Comparison of ENCODE assay signal across 11 cellular contexts in the genomic region with DNA sequence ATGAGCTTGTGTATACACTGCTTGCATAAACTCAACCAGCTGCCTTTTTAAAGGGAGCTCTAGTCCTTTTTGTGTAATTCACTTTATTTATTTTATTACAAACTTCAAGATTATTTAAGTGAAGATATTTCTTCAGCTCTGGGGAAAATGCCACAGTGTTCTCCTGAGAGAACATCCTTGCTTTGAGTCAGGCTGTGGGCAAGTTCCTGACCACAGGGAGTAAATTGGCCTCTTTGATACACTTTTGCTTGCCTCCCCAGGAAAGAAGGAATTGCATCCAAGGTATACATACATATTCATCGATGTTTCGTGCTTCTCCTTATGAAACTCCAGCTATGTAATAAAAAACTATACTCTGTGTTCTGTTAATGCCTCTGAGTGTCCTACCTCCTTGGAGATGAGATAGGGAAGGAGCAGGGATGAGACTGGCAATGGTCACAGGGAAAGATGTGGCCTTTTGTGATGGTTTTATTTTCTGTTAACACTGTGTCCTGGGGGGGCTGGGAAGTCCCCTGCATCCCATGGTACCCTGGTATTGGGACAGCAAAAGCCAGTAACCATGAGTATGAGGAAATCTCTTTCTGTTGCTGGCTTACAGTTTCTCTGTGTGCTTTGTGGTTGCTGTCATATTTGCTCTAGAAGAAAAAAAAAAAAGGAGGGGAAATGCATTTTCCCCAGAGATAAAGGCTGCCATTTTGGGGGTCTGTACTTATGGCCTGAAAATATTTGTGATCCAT. TPM values are rescaled to one million over a fixed set of nuclear protein-coding genes. Genes with fewer than 3 reads are reported as not detected.
DNase-seq lines count a peak whose midpoint lies in the region; ATAC-seq and TF ChIP-seq lines count a peak whose summit lies in the region.
"Had no signal": no experiment of that assay in that cellular context is flagged by ENCODE, and none has a peak within 500 bp of the region (broad histone marks: within the 10 kb centered on the region; RNA-seq: fewer than 3 reads in every experiment).

No MANE protein-coding gene starts in this region.

- peaks cover 0 to 10% (median 2%) of the 10 kb centered on the region in 7 donors for H3K9me3 Mint-ChIP-seq in CD4-positive, CD25-positive, alpha-beta regulatory T cell
- H3K9me3 Mint-ChIP-seq in activated CD4-positive, alpha-beta memory T cell treated with anti-CD3 and anti-CD28 coated beads, Interleukin-2, amount 10 ng/mL, durations not matched to agents 7 days and 5 days = peaks cover 6% of the 10 kb centered on the region

- POLR2A ChIA-PET in activated CD4-positive, alpha-beta memory T cell treated with anti-CD3 and anti-CD28 coated beads, Interleukin-2, amount 10 ng/mL, durations not matched to agents 7 days and 5 days (lab: Charles Lee) = interaction anchor here (0.8 to 4.9 kb wide), 6 partner anchors 9 to 57 kb away, joined by 3 to 42 read pairs (median 4); a partner anchor contains a TSS

- peak overlapping the region; percentile 97 for H3K27ac ChIP-seq in CD4-positive, CD25-positive, alpha-beta regulatory T cell (ENCODE audit: insufficient read depth, low read length, poor library complexity, severe bottlenecking)
- H3K27ac ChIP-seq in KOPT-K1 (ENCODE audit: low read depth, low read length, poor library complexity, severe bottlenecking) (peak overlapping the region; percentile 92), right lobe of liver (no peak overlapping the region)

- peaks cover 63% of the 10 kb centered on the region for H3K4me1 ChIP-seq in CD4-positive, CD25-positive, alpha-beta regulatory T cell (ENCODE audit: control insufficient read depth, insufficient read depth, low read length, poor library complexity, severe bottlenecking)
- no peaks in the 10 kb centered on the region for H3K4me1 ChIP-seq in right lobe of liver

- no peaks in the 10 kb centered on the region for H3K9me3 ChIP-seq in CD4-positive, CD25-positive, alpha-beta regulatory T cell (ENCODE audit: control insufficient read depth in 2 of 2, low read length in 2 of 2)
- H3K9me3 ChIP-seq in KOPT-K1 (ENCODE audit: insufficient read depth, low read length, poor library complexity, severe bottlenecking) (peaks cover 6% of the 10 kb centered on the region), right lobe of liver (no peaks in the 10 kb centered on the region)

- TF ChIP-seq CTCF in right lobe of liver (IDR thresholded peaks at IDR 0.05) = no peak

- peak in 1 of 3 donors; percentile 40 for DNase-seq in CD4-positive, CD25-positive, alpha-beta regulatory T cell
- DNase-seq in activated CD4-positive, alpha-beta memory T cell treated with anti-CD3 and anti-CD28 coated beads, Interleukin-2, amount 10 ng/mL, durations not matched to agents 7 days and 5 days = no peak
- DNase-seq in right lobe of liver (no peak), NCI-H524 (lab: John Stamatoyannopoulos, UW) (no peak), retina (no peak)
- DNase-seq: erythroblast, NCI-H1048 had no signal

- H3K4me3 Mint-ChIP-seq in CD4-positive, CD25-positive, alpha-beta regulatory T cell = peak overlapping the region; percentile 50 to 73 (median 56)
- no peak overlapping the region for H3K4me3 Mint-ChIP-seq in activated CD4-positive, alpha-beta memory T cell treated with anti-CD3 and anti-CD28 coated beads, Interleukin-2, amount 10 ng/mL, durations not matched to agents 7 days and 5 days

- no peak for TF ChIP-seq POLR2A in right lobe of liver (IDR thresholded peaks at IDR 0.05)
- TF ChIP-seq POLR2A in GM18505 (IDR thresholded peaks at IDR 0.05; ENCODE audit: borderline replicate concordance, extremely low read depth, insufficient read depth, insufficient read length) = no peak

- peak overlapping the region; percentile 21 for H3K4me3 ChIP-seq in CD4-positive, CD25-positive, alpha-beta regulatory T cell (ENCODE audit: low read depth, low read length)
- no peak overlapping the region for H3K4me3 ChIP-seq in right lobe of liver

- intact Hi-C loops in right lobe of liver (cut with DNase I) = no loop called here

- H3K27me3 Mint-ChIP-seq in CD4-positive, CD25-positive, alpha-beta regulatory T cell = peaks cover 19% of the 10 kb centered on the region
- no peaks in the 10 kb centered on the region for H3K27me3 Mint-ChIP-seq in activated CD4-positive, alpha-beta memory T cell treated with anti-CD3 and anti-CD28 coated beads, Interleukin-2, amount 10 ng/mL, durations not matched to agents 7 days and 5 days

- peak overlapping the region; percentile 76 to 92 (median 82) for H3K27ac Mint-ChIP-seq in CD4-positive, CD25-positive, alpha-beta regulatory T cell
- peak overlapping the region; percentile 63 for H3K27ac Mint-ChIP-seq in activated CD4-positive, alpha-beta memory T cell treated with anti-CD3 and anti-CD28 coated beads, Interleukin-2, amount 10 ng/mL, durations not matched to agents 7 days and 5 days

- CTCF ChIA-PET in activated CD4-positive, alpha-beta memory T cell treated with anti-CD3 and anti-CD28 coated beads, Interleukin-2, amount 10 ng/mL, durations not matched to agents 7 days and 5 days (lab: Charles Lee) = interaction anchor here (0.9 to 5.4 kb wide), 6 partner anchors 9 to 174 kb away, joined by 3 to 68 read pairs (median 4); a partner anchor contains a TSS

- H3K27me3 ChIP-seq in CD4-positive, CD25-positive, alpha-beta regulatory T cell (ENCODE audit: control insufficient read depth, insufficient read depth, low read length) = no peaks in the 10 kb centered on the region
- no peaks in the 10 kb centered on the region for H3K27me3 ChIP-seq in right lobe of liver

- H3K36me3 ChIP-seq in CD4-positive, CD25-positive, alpha-beta regulatory T cell (ENCODE audit: control insufficient read depth, insufficient read depth, low read length) = peaks cover 55% of the 10 kb centered on the region
- H3K36me3 ChIP-seq in KOPT-K1 (ENCODE audit: insufficient read depth, low read length) (peaks cover 64% of the 10 kb centered on the region), right lobe of liver (peaks cover 13 to 52% (median 32%) of the 10 kb centered on the region in 4 donors)

- H3K36me3 Mint-ChIP-seq in CD4-positive, CD25-positive, alpha-beta regulatory T cell = peaks cover 47% of the 10 kb centered on the region
- peaks cover 80% of the 10 kb centered on the region for H3K36me3 Mint-ChIP-seq in activated CD4-positive, alpha-beta memory T cell treated with anti-CD3 and anti-CD28 coated beads, Interleukin-2, amount 10 ng/mL, durations not matched to agents 7 days and 5 days (ENCODE audit: low read depth)

- ATAC-seq in CD4-positive, CD25-positive, alpha-beta regulatory T cell (ENCODE audit: low read depth in 2 of 2) = peak in 1 of 2 donors; percentile 21
- ATAC-seq in right lobe of liver = peak in 3 of 4 donors; percentile 31 to 35 (median 33)
- ATAC-seq in GM19328 (IDR thresholded peaks at IDR 0.05; ENCODE audit: unreplicated experiment) = no peak
- ATAC-seq in GM18505 (IDR thresholded peaks at IDR 0.05; ENCODE audit: unreplicated experiment) = no peak
- ATAC-seq: Right ventricle myocardium inferior had no signal

- 77% methylated on average over 2 of the region's 2 CpGs for WGBS in right lobe of liver (ENCODE audit: insufficient coverage, low coverage, low lambda C conversion rate, missing lambda C conversion rate)

- peaks cover 25 to 83% (median 56%) of the 10 kb centered on the region in 4 donors for H3K4me1 Mint-ChIP-seq in CD4-positive, CD25-positive, alpha-beta regulatory T cell
- H3K4me1 Mint-ChIP-seq in activated CD4-positive, alpha-beta memory T cell treated with anti-CD3 and anti-CD28 coated beads, Interleukin-2, amount 10 ng/mL, durations not matched to agents 7 days and 5 days = peaks cover 55% of the 10 kb centered on the region

RNA-seq across cellular contexts. Expression of a gene that starts 15.3 kb away (rescaled TPM):
- total RNA-seq in CD4-positive, CD25-positive, alpha-beta regulatory T cell = 3,783 TPM
- polyA plus RNA-seq in CD4-positive, CD25-positive, alpha-beta regulatory T cell = 100 to 1,000 TPM in 2 of 4 donors, 10 to 100 TPM in 2; 70.5 to 103 (median 86.4) TPM
- 100 to 1,000 TPM; 143 to 144 TPM for total RNA-seq in activated CD4-positive, alpha-beta memory T cell treated with anti-CD3 and anti-CD28 coated beads, Interleukin-2, amount 10 ng/mL, durations not matched to agents 7 days and 5 days
- 10 to 100 TPM in 5 of 6 experiments, 1 to 10 TPM in 1; 8.3 to 38.1 (median 13.6) TPM for total RNA-seq in right lobe of liver

Comparison
In these comparisons a context has a peak if more than half of its experiments do, and no peak if none do; other contexts are left out.
1. ATAC-seq: peak in right lobe of liver (3 of 4); none in GM19328 (single experiment) and GM18505 (single experiment).
2. H3K27ac ChIP-seq: peak in CD4-positive, CD25-positive, alpha-beta regulatory T cell (single experiment) and KOPT-K1 (single experiment); none in right lobe of liver (0 of 3).
3. RNA of a gene that starts 15.3 kb away (total RNA-seq): 3,783 TPM in CD4-positive, CD25-positive, alpha-beta regulatory T cell (single experiment); 143 to 144 TPM in activated CD4-positive, alpha-beta memory T cell treated with anti-CD3 and anti-CD28 coated beads, Interleukin-2, amount 10 ng/mL, durations not matched to agents 7 days and 5 days and 8.3 to 38.1 TPM in right lobe of liver; every median in the first group is over 10 times any median in the second.